ENCODE assay signal across 1 cellular context in genomic region chr1:12408662-12409061, GRCh38.
TF ChIP-seq lines count a peak whose summit lies in the region.

No MANE protein-coding gene starts in this region.

TF ChIP-seq in K562, 482 proteins besides CTCF, POLR2A, EP300 and RAD21 (continued from another document):
- no peak for TF ChIP-seq ATF6 (CRISPR knock-in tag; IDR thresholded peaks at IDR 0.05)
- TF ChIP-seq KDM1A (IDR thresholded peaks at IDR 0.05), result peak; percentile 79 to 86
- TF ChIP-seq NFRKB (IDR thresholded peaks at IDR 0.05; ENCODE audit: low read depth), result peak; percentile 79; the same call in 1 of the 2 replicates
- no peak for TF ChIP-seq MBD1 (CRISPR knock-in tag; IDR thresholded peaks at IDR 0.05)
TF ChIP-seq in K562: peak in this region for 62.
